In genomic region chr1:205749094-205749825, GRCh38 we compare ENCODE assay signal across 1 cellular context.
TF ChIP-seq lines count a peak whose summit lies in the region.

No MANE protein-coding gene starts in this region.

TF ChIP-seq in HepG2, 621 proteins besides CTCF, POLR2A, EP300 and RAD21 (continued from another document and continues in another):
- TF ChIP-seq NCOA2 (CRISPR knock-in tag; IDR thresholded peaks at IDR 0.05) (peak; percentile 36; the same call in 1 of the 2 replicates), ZNF431 (CRISPR knock-in tag; IDR thresholded peaks at IDR 0.05; ENCODE audit: borderline replicate concordance, low read depth) (peak; percentile 19; the same call in 1 of the 2 replicates), HIVEP1 (CRISPR knock-in tag; IDR thresholded peaks at IDR 0.05) (peak; percentile 92), MYNN (CRISPR knock-in tag; IDR thresholded peaks at IDR 0.05; ENCODE audit: low read depth) (no peak), ZNF230 (CRISPR knock-in tag; IDR thresholded peaks at IDR 0.05) (no peak), ZBTB34 (CRISPR knock-in tag; IDR thresholded peaks at IDR 0.05) (peak; percentile 67; the same call in 1 of the 2 replicates), ZNF589 (CRISPR knock-in tag; conservative IDR thresholded peaks at IDR 0.05) (0 out of 2 replicates have a peak, but pooled peaks have one; percentile 7), ZNF20 (CRISPR knock-in tag; IDR thresholded peaks at IDR 0.05) (no peak), ZNF761 (CRISPR knock-in tag; conservative IDR thresholded peaks at IDR 0.05) (no peak), IRF9 (CRISPR knock-in tag; IDR thresholded peaks at IDR 0.05; ENCODE audit: borderline replicate concordance) (peak; percentile 67; the same call in 1 of the 2 replicates), FOXA3 (CRISPR knock-in tag; IDR thresholded peaks at IDR 0.05) (peak; percentile 62; the same call in 1 of the 2 replicates), ZNF24 (IDR thresholded peaks at IDR 0.05) (no peak), ZNF343 (CRISPR knock-in tag; IDR thresholded peaks at IDR 0.05) (no peak), PHF21A (CRISPR knock-in tag; IDR thresholded peaks at IDR 0.05) (peak; percentile 30; the same call in 1 of the 2 replicates), WIZ (CRISPR knock-in tag; IDR thresholded peaks at IDR 0.05) (no peak; the same call in 1 of the 2 replicates), AKAP8 (CRISPR knock-in tag; IDR thresholded peaks at IDR 0.05) (peak; percentile 95), ZNF276 (CRISPR knock-in tag; IDR thresholded peaks at IDR 0.05; ENCODE audit: low read depth) (no peak), POGK (CRISPR knock-in tag; conservative IDR thresholded peaks at IDR 0.05) (peak; percentile 84), NFKB2 (CRISPR knock-in tag; IDR thresholded peaks at IDR 0.05; ENCODE audit: borderline replicate concordance) (peak; percentile 43; the same call in 1 of the 2 replicates), FIP1L1 (IDR thresholded peaks at IDR 0.05; ENCODE audit: borderline replicate concordance, insufficient read depth, low read depth, low read length) (0 out of 2 replicates have a peak, but pooled peaks have one; percentile 67), ZNF850 (CRISPR knock-in tag; conservative IDR thresholded peaks at IDR 0.05) (no peak), ZNF382 (CRISPR knock-in tag; IDR thresholded peaks at IDR 0.05; ENCODE audit: borderline replicate concordance) (no peak), NR2F6 (IDR thresholded peaks at IDR 0.05) (no peak), NR2F6 (CRISPR knock-in tag; IDR thresholded peaks at IDR 0.05) (peak; percentile 58), MYPOP (CRISPR knock-in tag; IDR thresholded peaks at IDR 0.05) (no peak), ZNF891 (CRISPR knock-in tag; IDR thresholded peaks at IDR 0.05) (no peak; the same call in 1 of the 2 replicates), ZBTB1 (CRISPR knock-in tag; IDR thresholded peaks at IDR 0.05; ENCODE audit: borderline replicate concordance) (no peak), ELF3 (CRISPR knock-in tag; IDR thresholded peaks at IDR 0.05) (peak; percentile 66; the same call in 1 of the 2 replicates), TEAD2 (CRISPR knock-in tag; IDR thresholded peaks at IDR 0.05) (no peak), RCOR2 (CRISPR knock-in tag; IDR thresholded peaks at IDR 0.05) (0 out of 2 replicates have a peak, but pooled peaks have one; percentile 23), THAP9 (CRISPR knock-in tag; IDR thresholded peaks at IDR 0.05; ENCODE audit: borderline replicate concordance) (no peak), ZNF407 (CRISPR knock-in tag; IDR thresholded peaks at IDR 0.05; ENCODE audit: not compliant biosample characterization) (no peak), TFE3 (CRISPR knock-in tag; IDR thresholded peaks at IDR 0.05) (peak; percentile 48; the same call in 1 of the 2 replicates), SOX13 (IDR thresholded peaks at IDR 0.05) (no peak), SOX13 (CRISPR knock-in tag; conservative IDR thresholded peaks at IDR 0.05 in 1 of 2, IDR thresholded peaks at IDR 0.05 in 1 of 2) (peak in 1 of 2 experiments; percentile 68; a peak in 2 of 4 replicates), ZNF33A (CRISPR knock-in tag; IDR thresholded peaks at IDR 0.05; ENCODE audit: borderline replicate concordance) (0 out of 2 replicates have a peak, but pooled peaks have one; percentile 72), ZNF331 (CRISPR knock-in tag; IDR thresholded peaks at IDR 0.05) (peak; percentile 73)
